ENCODE assay signal across 15 cellular contexts in genomic region chr2:235647836-235648235, GRCh38.
"Had no signal": no experiment of that assay in that cellular context is flagged by ENCODE, and none has a peak within 500 bp of the region (broad histone marks: within the 10 kb centered on the region; RNA-seq: fewer than 3 reads in every experiment).

No MANE protein-coding gene starts in this region.

- H3K27ac Mint-ChIP-seq: naive B cell, nephron, type B pancreatic cell had no signal

- H3K4me3 Mint-ChIP-seq: naive B cell, nephron, type B pancreatic cell had no signal

- H3K27ac ChIP-seq: colonic mucosa, esophagus squamous epithelium, heart left ventricle, sigmoid colon, suprapubic skin, thyroid gland had no signal

- H3K4me1 ChIP-seq: colonic mucosa, suprapubic skin, thyroid gland had no signal

- H3K27me3 Mint-ChIP-seq: type B pancreatic cell had no signal

- DNase-seq: colonic mucosa; dermis blood vessel endothelial cell; esophagus squamous epithelium; foreskin melanocyte; heart left ventricle; hippocampal formation; naive B cell; sigmoid colon; small intestine; stimulated activated CD4-positive, alpha-beta T cell treated with anti-CD3 and anti-CD28 coated beads, Interleukin-12 subunit alpha, Interleukin-12 subunit beta, amount 100 ng/mL, for 4 hours; stimulated activated naive CD4-positive, alpha-beta T cell; thyroid gland had no signal

- H3K4me3 ChIP-seq: colonic mucosa, esophagus squamous epithelium, heart left ventricle, sigmoid colon, suprapubic skin, thyroid gland had no signal

- H3K27me3 ChIP-seq: colonic mucosa, esophagus squamous epithelium, heart left ventricle, sigmoid colon, suprapubic skin, thyroid gland had no signal

- H3K36me3 ChIP-seq: colonic mucosa, esophagus squamous epithelium, heart left ventricle, sigmoid colon, suprapubic skin, thyroid gland had no signal

- H3K9me3 Mint-ChIP-seq: nephron, type B pancreatic cell had no signal

- H3K36me3 Mint-ChIP-seq: naive B cell, type B pancreatic cell had no signal

- H3K4me1 Mint-ChIP-seq: naive B cell had no signal

- H3K9me3 ChIP-seq: colonic mucosa, esophagus squamous epithelium, heart left ventricle, sigmoid colon, suprapubic skin, thyroid gland had no signal
